8 cellular contexts compared by ENCODE assay signal in the genomic region with DNA sequence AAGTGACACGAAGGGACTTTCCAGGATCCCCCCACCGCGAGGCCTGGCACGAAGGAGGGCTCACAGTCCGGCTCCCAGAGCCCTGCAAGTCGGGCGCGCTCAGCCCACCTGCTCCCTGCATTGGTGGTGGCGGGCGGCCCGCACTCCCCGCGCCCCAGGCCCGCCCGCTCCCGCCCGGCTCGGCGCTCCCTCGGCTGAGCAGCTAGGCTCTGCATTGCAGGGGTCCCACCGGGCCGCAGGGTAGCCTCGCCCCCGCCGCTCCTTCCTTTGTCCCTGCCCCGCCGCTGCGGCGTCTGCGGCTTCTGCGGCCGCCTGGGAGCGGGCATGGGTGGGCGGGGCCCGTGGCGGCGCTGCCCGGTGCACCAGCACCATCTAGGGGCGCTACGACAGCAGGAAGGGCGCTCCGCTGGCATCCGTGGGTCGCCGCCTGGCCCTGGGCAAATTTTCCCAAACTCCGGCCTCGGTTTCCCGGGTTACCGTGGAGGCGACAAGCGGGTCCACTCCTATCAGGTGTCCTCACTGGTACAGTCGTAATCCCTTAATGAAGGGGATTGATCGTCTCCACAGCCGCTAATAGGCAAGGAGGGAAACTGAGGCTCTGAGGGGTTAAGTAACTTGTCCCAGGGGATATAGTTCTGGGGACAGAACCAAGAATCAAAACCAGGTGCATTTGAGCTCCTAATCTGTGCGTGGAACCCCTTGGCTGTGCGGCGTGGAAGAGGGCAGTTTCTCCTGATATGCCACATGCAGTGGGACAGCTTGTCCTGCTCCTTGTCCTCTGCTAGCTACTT.
DNase-seq lines count a peak whose midpoint lies in the region; ATAC-seq, FAIRE-seq and TF ChIP-seq lines count a peak whose summit lies in the region.

No MANE protein-coding gene starts in this region.

- FAIRE-seq in HTR-8/SVneo (lab: Jason Lieb, UNC): no peak

- H3K9ac ChIP-seq in SK-N-MC (ENCODE audit: insufficient read length): no peak overlapping the region

- no peaks in the 10 kb centered on the region for H3K4me1 ChIP-seq in osteoblast (ENCODE audit: insufficient read depth, low read length)

- peaks cover 2% of the 10 kb centered on the region for H3K27me3 ChIP-seq in osteoblast (ENCODE audit: insufficient read depth, low read length)

- ATAC-seq in HG02642 (IDR thresholded peaks at IDR 0.05; ENCODE audit: poor library complexity, unreplicated experiment) (peak; percentile 50), GM19395 (IDR thresholded peaks at IDR 0.05; ENCODE audit: unreplicated experiment) (no peak)

- no peaks in the 10 kb centered on the region for H3K79me2 ChIP-seq in osteoblast (ENCODE audit: insufficient read depth, low read length)

- DNase-seq in COLO829 (ENCODE audit: low spot score) (peak; percentile 28), SK-N-MC (ENCODE audit: low read depth, low spot score) (no peak), germinal center (ENCODE audit: low spot score) (peak; percentile 23), osteoblast (ENCODE audit: insufficient read length, low spot score, missing footprints) (peak; percentile 82), HTR-8/SVneo (ENCODE audit: insufficient read length, low spot score) (no peak), NK-92 (lab: John Stamatoyannopoulos, UW; ENCODE audit: unreplicated experiment) (no peak)

- no peaks in the 10 kb centered on the region for H4K20me1 ChIP-seq in osteoblast (ENCODE audit: insufficient read depth, low read length)

- H2AFZ ChIP-seq in osteoblast (ENCODE audit: low read length): no peak overlapping the region

- H3K4me3 ChIP-seq in SK-N-MC: peak overlapping the region; percentile 49
- no peak overlapping the region for H3K4me3 ChIP-seq in osteoblast (ENCODE audit: insufficient read depth, low read length)

- no peak overlapping the region for H3K4me2 ChIP-seq in osteoblast (ENCODE audit: insufficient read depth, low read length)

- H3K27ac ChIP-seq in SK-N-MC: no peak overlapping the region
- no peak overlapping the region for H3K27ac ChIP-seq in osteoblast (ENCODE audit: low read depth, low read length)

- no peaks in the 10 kb centered on the region for H3K9me3 ChIP-seq in SK-N-MC (ENCODE audit: low read depth, low read length)
- H3K9me3 ChIP-seq in osteoblast (ENCODE audit: low read depth, low read length): no peaks in the 10 kb centered on the region

- peak; percentile 22 for TF ChIP-seq CTCF in osteoblast (IDR thresholded peaks at IDR 0.05; ENCODE audit: extremely low read depth, low read depth, low read length)

- no peaks in the 10 kb centered on the region for H3K36me3 ChIP-seq in SK-N-MC (ENCODE audit: insufficient read depth, low read length)
- no peaks in the 10 kb centered on the region for H3K36me3 ChIP-seq in osteoblast (ENCODE audit: insufficient read depth, low read length)

Comparison
In these comparisons a context has a peak if more than half of its experiments do, and no peak if none do; other contexts are left out.
1. DNase-seq: peak in COLO829 (single experiment), germinal center (single experiment) and osteoblast (single experiment); none in SK-N-MC (single experiment), HTR-8/SVneo (single experiment) and NK-92 (single experiment).